1 cellular context compared by ENCODE assay signal in the genomic region with DNA sequence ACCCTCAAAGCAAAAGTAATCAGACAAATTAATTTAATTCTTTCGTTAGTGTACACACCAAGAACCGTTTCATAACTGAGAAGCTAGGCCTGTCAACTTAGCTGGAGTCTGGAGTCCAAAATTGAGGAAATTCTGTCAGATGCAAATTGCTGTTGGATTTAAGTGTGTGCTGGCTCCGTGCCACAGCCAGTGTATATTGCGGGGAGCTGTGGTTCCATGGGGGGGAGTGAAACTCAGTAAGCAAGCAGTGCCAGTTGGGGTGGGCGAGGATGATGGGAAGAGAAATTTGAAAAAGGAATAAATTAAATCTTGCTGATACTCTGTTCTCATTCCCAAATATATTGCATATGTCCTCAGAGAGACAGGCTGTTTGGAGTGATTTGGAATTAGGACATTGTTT.
TF ChIP-seq lines count a peak whose summit lies in the region.

No MANE protein-coding gene starts in this region.

TF ChIP-seq in GM12878, 131 proteins besides CTCF, POLR2A, EP300 and RAD21:
- TF ChIP-seq MEF2A (IDR thresholded peaks at IDR 0.05; ENCODE audit: insufficient read depth, low read depth, low read length) (no peak), POLR2AphosphoS5 (IDR thresholded peaks at IDR 0.05; ENCODE audit: low read length) (peak; percentile 67), NR2F1 (conservative IDR thresholded peaks at IDR 0.05) (no peak), ZSCAN29 (IDR thresholded peaks at IDR 0.05) (no peak), WRNIP1 (IDR thresholded peaks at IDR 0.05; ENCODE audit: borderline replicate concordance, low read depth, low read length) (0 out of 2 replicates have a peak, but pooled peaks have one; percentile 9), PML (IDR thresholded peaks at IDR 0.05; ENCODE audit: low read length) (no peak), RBBP5 (conservative IDR thresholded peaks at IDR 0.05) (no peak), YY1 (IDR thresholded peaks at IDR 0.05; ENCODE audit: low read depth, low read length) (no peak)
- TF ChIP-seq, protein P1, sequence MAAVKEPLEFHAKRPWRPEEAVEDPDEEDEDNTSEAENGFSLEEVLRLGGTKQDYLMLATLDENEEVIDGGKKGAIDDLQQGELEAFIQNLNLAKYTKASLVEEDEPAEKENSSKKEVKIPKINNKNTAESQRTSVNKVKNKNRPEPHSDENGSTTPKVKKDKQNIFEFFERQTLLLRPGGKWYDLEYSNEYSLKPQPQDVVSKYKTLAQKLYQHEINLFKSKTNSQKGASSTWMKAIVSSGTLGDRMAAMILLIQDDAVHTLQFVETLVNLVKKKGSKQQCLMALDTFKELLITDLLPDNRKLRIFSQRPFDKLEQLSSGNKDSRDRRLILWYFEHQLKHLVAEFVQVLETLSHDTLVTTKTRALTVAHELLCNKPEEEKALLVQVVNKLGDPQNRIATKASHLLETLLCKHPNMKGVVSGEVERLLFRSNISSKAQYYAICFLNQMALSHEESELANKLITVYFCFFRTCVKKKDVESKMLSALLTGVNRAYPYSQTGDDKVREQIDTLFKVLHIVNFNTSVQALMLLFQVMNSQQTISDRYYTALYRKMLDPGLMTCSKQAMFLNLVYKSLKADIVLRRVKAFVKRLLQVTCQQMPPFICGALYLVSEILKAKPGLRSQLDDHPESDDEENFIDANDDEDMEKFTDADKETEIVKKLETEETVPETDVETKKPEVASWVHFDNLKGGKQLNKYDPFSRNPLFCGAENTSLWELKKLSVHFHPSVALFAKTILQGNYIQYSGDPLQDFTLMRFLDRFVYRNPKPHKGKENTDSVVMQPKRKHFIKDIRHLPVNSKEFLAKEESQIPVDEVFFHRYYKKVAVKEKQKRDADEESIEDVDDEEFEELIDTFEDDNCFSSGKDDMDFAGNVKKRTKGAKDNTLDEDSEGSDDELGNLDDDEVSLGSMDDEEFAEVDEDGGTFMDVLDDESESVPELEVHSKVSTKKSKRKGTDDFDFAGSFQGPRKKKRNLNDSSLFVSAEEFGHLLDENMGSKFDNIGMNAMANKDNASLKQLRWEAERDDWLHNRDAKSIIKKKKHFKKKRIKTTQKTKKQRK (IDR thresholded peaks at IDR 0.05; ENCODE audit: low read depth, low read length): no peak
